In the genomic region with DNA sequence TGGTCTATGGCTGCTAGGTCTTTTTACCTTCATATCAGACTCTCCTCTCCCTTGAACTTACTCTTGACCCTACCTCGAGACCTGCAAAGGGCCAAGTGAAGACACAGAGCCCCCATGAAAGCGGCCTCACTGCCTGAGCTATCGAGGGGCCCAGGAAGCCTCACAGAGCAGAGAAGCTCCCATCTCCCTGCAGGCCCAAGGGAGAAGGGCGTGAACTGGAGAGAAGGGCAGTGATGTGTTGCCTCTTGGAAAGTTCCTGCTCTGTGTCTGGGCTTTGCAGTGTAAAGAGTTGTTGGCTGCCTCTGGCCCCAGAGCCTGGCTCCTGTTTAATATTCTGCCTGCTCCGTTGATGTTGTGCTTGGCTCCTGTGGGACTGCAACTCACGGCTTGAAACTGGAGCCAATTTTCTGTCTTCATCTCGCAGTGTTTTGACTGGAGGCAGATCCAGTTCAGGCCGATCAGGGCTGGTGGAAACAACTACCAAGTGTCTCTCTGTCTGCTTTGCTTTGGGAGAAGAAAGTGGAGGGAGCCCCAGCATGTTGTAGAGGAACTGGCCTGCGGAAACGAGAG, we compare ENCODE assay signal across 9 cellular contexts. TPM values are rescaled to one million over a fixed set of nuclear protein-coding genes. Genes with fewer than 3 reads are reported as not detected.
DNase-seq lines count a peak whose midpoint lies in the region; ATAC-seq and TF ChIP-seq lines count a peak whose summit lies in the region.
"Had no signal": no experiment of that assay in that cellular context is flagged by ENCODE, and none has a peak within 500 bp of the region (broad histone marks: within the 10 kb centered on the region; RNA-seq: fewer than 3 reads in every experiment).

No MANE protein-coding gene starts in this region.

- H3K4me1 ChIP-seq in upper lobe of right lung, result peaks cover 25% of the 10 kb centered on the region
- H3K4me1 ChIP-seq in CD8-positive, alpha-beta T cell (ENCODE audit: insufficient read depth, low read length), result peaks cover 13% of the 10 kb centered on the region

- ATAC-seq in SK-N-SH treated with all-trans-retinoic acid at 6 μM for 48 hours (peak; percentile 73), upper lobe of right lung (no peak)
- ATAC-seq in CD8-positive, alpha-beta T cell, result no peak

- DNase-seq in fibroblast of peridontal ligament (ENCODE audit: extremely low read depth), result peak; percentile 84
- DNase-seq in upper lobe of right lung, result no peak
- no peak for DNase-seq in NCI-H510A treated with DMSO at 0.1 percent for 48 hours (lab: John Stamatoyannopoulos, UW)
- DNase-seq in CD8-positive, alpha-beta T cell, result no peak
- DNase-seq in NCI-H774 (lab: John Stamatoyannopoulos, UW), result no peak

- no peak overlapping the region for H3K4me3 ChIP-seq in upper lobe of right lung
- H3K4me3 ChIP-seq in CD8-positive, alpha-beta T cell (ENCODE audit: low read depth, low read length), result no peak overlapping the region

- POLR2A ChIA-PET in CD8-positive, alpha-beta T cell (lab: Charles Lee), result no interaction called here

- H3K36me3 Mint-ChIP-seq in nephron (ENCODE audit: low read depth), result peaks cover 14% of the 10 kb centered on the region
- H3K36me3 Mint-ChIP-seq in CD8-positive, alpha-beta T cell, result no peaks in the 10 kb centered on the region

- peaks cover 70% of the 10 kb centered on the region for H3K4me1 Mint-ChIP-seq in nephron
- H3K4me1 Mint-ChIP-seq in CD8-positive, alpha-beta T cell (ENCODE audit: low read depth), result peaks cover 8% of the 10 kb centered on the region

- CTCF ChIA-PET in CD8-positive, alpha-beta T cell (lab: Charles Lee), result interaction anchor here (0.8 kb wide), 1 partner anchor 12 kb away, joined by 3 read pairs; no protein-coding TSS in a partner anchor

- no peaks in the 10 kb centered on the region for H3K36me3 ChIP-seq in upper lobe of right lung
- H3K36me3 ChIP-seq in CD8-positive, alpha-beta T cell (ENCODE audit: insufficient read depth, low read length), result no peaks in the 10 kb centered on the region

- no peaks in the 10 kb centered on the region for H3K9me3 Mint-ChIP-seq in nephron
- H3K9me3 Mint-ChIP-seq in CD8-positive, alpha-beta T cell, result no peaks in the 10 kb centered on the region

- H3K27ac Mint-ChIP-seq in nephron, result peak overlapping the region; percentile 91 to 98 (median 91)
- H3K27ac Mint-ChIP-seq in CD8-positive, alpha-beta T cell, result no peak overlapping the region
- H3K27ac Mint-ChIP-seq: progenitor cell of endocrine pancreas had no signal

- H3K27me3 Mint-ChIP-seq in nephron (ENCODE audit: low read depth), result peaks cover 39% of the 10 kb centered on the region
- H3K27me3 Mint-ChIP-seq in CD8-positive, alpha-beta T cell (ENCODE audit: low read depth), result peaks cover 57% of the 10 kb centered on the region

- H3K4me3 Mint-ChIP-seq in nephron, result peak overlapping the region; percentile 57 to 83 (median 71)
- H3K4me3 Mint-ChIP-seq in CD8-positive, alpha-beta T cell, result no peak overlapping the region

- H3K27ac ChIP-seq in upper lobe of right lung, result peak overlapping the region; percentile 3
- no peak overlapping the region for H3K27ac ChIP-seq in CD8-positive, alpha-beta T cell (ENCODE audit: low read depth, low read length)

- H3K9me3 ChIP-seq in upper lobe of right lung, result no peaks in the 10 kb centered on the region
- H3K9me3 ChIP-seq in CD8-positive, alpha-beta T cell (ENCODE audit: low read length), result no peaks in the 10 kb centered on the region

- TF ChIP-seq CTCF in nephron (IDR thresholded peaks at IDR 0.05; ENCODE audit: unreplicated experiment in 3 of 3) (no peak), upper lobe of right lung (IDR thresholded peaks at IDR 0.05) (no peak)
- no peak for TF ChIP-seq CTCF in CD8-positive, alpha-beta T cell (IDR thresholded peaks at IDR 0.05)

- intact Hi-C loops in upper lobe of right lung (cut with DNase I), result no loop called here
- intact Hi-C loops in CD8-positive, alpha-beta T cell (cut with DNase I, micrococcal nuclease), result no loop called here

- H3K27me3 ChIP-seq in upper lobe of right lung, result no peaks in the 10 kb centered on the region
- peaks cover 13% of the 10 kb centered on the region for H3K27me3 ChIP-seq in CD8-positive, alpha-beta T cell (ENCODE audit: insufficient read depth, low read length)

TF ChIP-seq in SK-N-SH treated with all-trans-retinoic acid at 6 μM for 48 hours, 23 proteins besides CTCF, POLR2A, EP300 and RAD21:
- no peak for TF ChIP-seq TSHZ2 (CRISPR knock-in tag; IDR thresholded peaks at IDR 0.05)
- TF ChIP-seq, protein P1, sequence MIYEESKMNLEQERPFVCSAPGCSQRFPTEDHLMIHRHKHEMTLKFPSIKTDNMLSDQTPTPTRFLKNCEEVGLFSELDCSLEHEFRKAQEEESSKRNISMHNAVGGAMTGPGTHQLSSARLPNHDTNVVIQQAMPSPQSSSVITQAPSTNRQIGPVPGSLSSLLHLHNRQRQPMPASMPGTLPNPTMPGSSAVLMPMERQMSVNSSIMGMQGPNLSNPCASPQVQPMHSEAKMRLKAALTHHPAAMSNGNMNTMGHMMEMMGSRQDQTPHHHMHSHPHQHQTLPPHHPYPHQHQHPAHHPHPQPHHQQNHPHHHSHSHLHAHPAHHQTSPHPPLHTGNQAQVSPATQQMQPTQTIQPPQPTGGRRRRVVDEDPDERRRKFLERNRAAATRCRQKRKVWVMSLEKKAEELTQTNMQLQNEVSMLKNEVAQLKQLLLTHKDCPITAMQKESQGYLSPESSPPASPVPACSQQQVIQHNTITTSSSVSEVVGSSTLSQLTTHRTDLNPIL (CRISPR knock-in tag; IDR thresholded peaks at IDR 0.05; ENCODE audit: low read depth), result no peak
- no peak for TF ChIP-seq PPARA (CRISPR knock-in tag; IDR thresholded peaks at IDR 0.05; ENCODE audit: borderline replicate concordance)
- TF ChIP-seq CSDC2 (CRISPR knock-in tag; IDR thresholded peaks at IDR 0.05), result no peak
- no peak for TF ChIP-seq GLIS3 (CRISPR knock-in tag; IDR thresholded peaks at IDR 0.05)
- TF ChIP-seq ZFP30 (CRISPR knock-in tag; IDR thresholded peaks at IDR 0.05), result no peak
- no peak for TF ChIP-seq RARB (CRISPR knock-in tag; IDR thresholded peaks at IDR 0.05)
- no peak for TF ChIP-seq ZNF8 (CRISPR knock-in tag; IDR thresholded peaks at IDR 0.05)
- no peak for TF ChIP-seq TOX (CRISPR knock-in tag; IDR thresholded peaks at IDR 0.05; ENCODE audit: borderline replicate concordance)
- TF ChIP-seq ISL1 (CRISPR knock-in tag; IDR thresholded peaks at IDR 0.05), result no peak
- no peak for TF ChIP-seq TCF4 (CRISPR knock-in tag; IDR thresholded peaks at IDR 0.05; ENCODE audit: borderline replicate concordance)
- TF ChIP-seq ESRRG (CRISPR knock-in tag; IDR thresholded peaks at IDR 0.05), result no peak

RNA-seq across cellular contexts. Expression of gene SERTAD4, which starts 4.3 kb away (rescaled TPM):
- 3.4 TPM for total RNA-seq in upper lobe of right lung
- total RNA-seq in CD8-positive, alpha-beta T cell, result not detected
- total RNA-seq: T-helper 2 cell treated with Interferon-gamma antibody and Interleukin-4, amounts not matched to agents 100 ng/mL and 5 ng/mL, for 36 hours had no signal
